Comparison of ENCODE assay signal across 29 cellular contexts in genomic region chr19:58203814-58204475, GRCh38. TPM values are rescaled to one million over a fixed set of nuclear protein-coding genes. Genes with fewer than 3 reads are reported as not detected.
DNase-seq lines count a peak whose midpoint lies in the region; ATAC-seq and TF ChIP-seq lines count a peak whose summit lies in the region.
"Had no signal": no experiment of that assay in that cellular context is flagged by ENCODE, and none has a peak within 500 bp of the region (broad histone marks: within the 10 kb centered on the region; RNA-seq: fewer than 3 reads in every experiment).

No MANE protein-coding gene starts in this region.

- H3K27me3 ChIP-seq in endodermal cell (ENCODE audit: control insufficient read depth, insufficient read depth, low read length, poor library complexity, severe bottlenecking) (no peaks in the 10 kb centered on the region), liver (ENCODE audit: control insufficient read depth in 4 of 4, insufficient read depth in 4 of 4, low read length in 3 of 4) (no peaks in the 10 kb centered on the region)

- peaks cover 70% of the 10 kb centered on the region for H3K36me3 Mint-ChIP-seq in WTC11
- peaks cover 95% of the 10 kb centered on the region for H3K36me3 Mint-ChIP-seq in endodermal cell (ENCODE audit: low read depth)
- peaks cover 98 to 99% of the 10 kb centered on the region in 2 donors for H3K36me3 Mint-ChIP-seq in stimulated activated naive B cell treated with anti-CD40 and anti-IgM and Interleukin-4, amounts not matched to agents 10 μg/mL and 1 μg/mL and 100 μg/mL, for 72 hours

- no peak for TF ChIP-seq RAD21 in liver (IDR thresholded peaks at IDR 0.05)

- H3K4me3 Mint-ChIP-seq in WTC11 (peak overlapping the region; percentile 79), endodermal cell (peak overlapping the region; percentile 16)
- H3K4me3 Mint-ChIP-seq in stimulated activated naive B cell treated with anti-CD40 and anti-IgM and Interleukin-4, amounts not matched to agents 10 μg/mL and 1 μg/mL and 100 μg/mL, for 72 hours = no peak overlapping the region
- H3K4me3 Mint-ChIP-seq: activated CD4-positive, alpha-beta T cell treated with anti-CD3 and anti-CD28 coated beads, Interleukin-2, amount 10 ng/mL, durations not matched to agents 24 days and 14 days; activated T-cell treated with anti-CD3 and anti-CD28 coated beads, Interleukin-2, amount 50 U/mL, for 72 hours; CD4-positive, alpha-beta T cell; dendritic cell treated with granulocyte-macrophage colony-stimulating factor and Interleukin-4, amounts not matched to agents 40 ng/mL and 50 ng/mL, for 4 days; nephron progenitor cell; T-helper 17 cell had no signal

- CTCF ChIA-PET in WTC11 (lab: Charles Lee) = interaction anchor here (0.7 to 2.1 kb wide), 7 partner anchors 15 to 182 kb away, joined by 3 to 12 read pairs (median 4); partner anchors contain the start of genes ZNF497 and ZNF544

- H3K9me3 Mint-ChIP-seq in WTC11 (peaks cover 27% of the 10 kb centered on the region), endodermal cell (peaks cover 97% of the 10 kb centered on the region)
- peaks cover 51 to 52% of the 10 kb centered on the region in 2 donors for H3K9me3 Mint-ChIP-seq in stimulated activated naive B cell treated with anti-CD40 and anti-IgM and Interleukin-4, amounts not matched to agents 10 μg/mL and 1 μg/mL and 100 μg/mL, for 72 hours

- H3K4me3 ChIP-seq in endodermal cell (ENCODE audit: low read length) (peak overlapping the region; percentile 9), liver (ENCODE audit: low read depth in 1 of 3, low read length in 3 of 3) (peak overlapping the region in 2 of 3 donors; percentile 63 to 67)
- H3K4me3 ChIP-seq: SK-N-MC, skin epidermis, thoracic aorta had no signal

- H3K4me1 ChIP-seq in endodermal cell (ENCODE audit: control insufficient read depth, insufficient read depth, low read length) (no peaks in the 10 kb centered on the region), liver (ENCODE audit: control insufficient read depth in 4 of 4, insufficient read depth in 4 of 4, low read length in 3 of 4) (no peaks in the 10 kb centered on the region)

- H3K27ac Mint-ChIP-seq in WTC11 = 0 out of 2 replicates have a peak overlapping the region, but pooled peaks have one; percentile 57
- H3K27ac Mint-ChIP-seq in endodermal cell = no peak overlapping the region
- H3K27ac Mint-ChIP-seq in stimulated activated naive B cell treated with anti-CD40 and anti-IgM and Interleukin-4, amounts not matched to agents 10 μg/mL and 1 μg/mL and 100 μg/mL, for 72 hours = peak overlapping the region; percentile 42
- H3K27ac Mint-ChIP-seq: activated CD4-positive, alpha-beta T cell treated with anti-CD3 and anti-CD28 coated beads, Interleukin-2, amount 10 ng/mL, durations not matched to agents 24 days and 14 days; activated T-cell treated with anti-CD3 and anti-CD28 coated beads, Interleukin-2, amount 50 U/mL, for 72 hours; CD4-positive, alpha-beta T cell; dendritic cell treated with granulocyte-macrophage colony-stimulating factor and Interleukin-4, amounts not matched to agents 40 ng/mL and 50 ng/mL, for 4 days; T-helper 17 cell had no signal

- H3K27ac ChIP-seq in endodermal cell (ENCODE audit: low read depth, low read length) (no peak overlapping the region), liver (ENCODE audit: low read depth in 1 of 2, low read length in 2 of 2) (no peak overlapping the region)
- H3K27ac ChIP-seq: HL-60, RWPE1, SK-N-MC, skin epidermis, thoracic aorta had no signal

- H3K9me3 ChIP-seq in endodermal cell (ENCODE audit: control insufficient read depth, low read length) (peaks cover 100% of the 10 kb centered on the region), liver (ENCODE audit: control insufficient read depth in 4 of 4, low read length in 3 of 4) (peaks cover 83 to 100% (median 90%) of the 10 kb centered on the region in 4 donors)

- WGBS in endodermal cell (ENCODE audit: insufficient coverage in 1 of 2, insufficient read length in 1 of 2), 2 experiments = 88 to 91% methylated on average over 43 to 49 of the region's 49 CpGs
- 34% methylated on average over 49 of the region's 49 CpGs for WGBS in liver

- H3K27me3 Mint-ChIP-seq in WTC11 (ENCODE audit: low read depth) = no peaks in the 10 kb centered on the region
- H3K27me3 Mint-ChIP-seq in endodermal cell (ENCODE audit: insufficient read depth) = no peaks in the 10 kb centered on the region
- no peaks in the 10 kb centered on the region for H3K27me3 Mint-ChIP-seq in stimulated activated naive B cell treated with anti-CD40 and anti-IgM and Interleukin-4, amounts not matched to agents 10 μg/mL and 1 μg/mL and 100 μg/mL, for 72 hours
- H3K27me3 Mint-ChIP-seq: activated CD4-positive, alpha-beta T cell treated with anti-CD3 and anti-CD28 coated beads, Interleukin-2, amount 10 ng/mL, durations not matched to agents 24 days and 14 days; CD4-positive, alpha-beta T cell; dendritic cell treated with granulocyte-macrophage colony-stimulating factor and Interleukin-4, amounts not matched to agents 40 ng/mL and 50 ng/mL, for 4 days; T-helper 17 cell had no signal

- H3K36me3 ChIP-seq in endodermal cell (ENCODE audit: control insufficient read depth, insufficient read depth, low read length) (peaks cover 95% of the 10 kb centered on the region), liver (ENCODE audit: control insufficient read depth in 4 of 4, insufficient read depth in 3 of 4, low read depth in 1 of 4, low read length in 3 of 4) (peaks cover 24 to 84% (median 71%) of the 10 kb centered on the region in 4 donors)

- peak; percentile 93 for ATAC-seq in WTC11
- no peak for ATAC-seq in stimulated activated naive B cell treated with anti-CD40 and anti-IgM and Interleukin-4, amounts not matched to agents 10 μg/mL and 1 μg/mL and 100 μg/mL, for 72 hours (replicated peaks)
- ATAC-seq: activated T-cell treated with anti-CD3 and anti-CD28 coated beads, Interleukin-2, amount 50 U/mL, for 72 hours; HCT116; left colon; T-helper 17 cell had no signal

- DNase-seq in WTC11 (ENCODE audit: low spot score) (peak; percentile 72), endodermal cell (no peak), D341Med (ENCODE audit: low spot score) (no peak), pons (ENCODE audit: low spot score) (no peak), superior temporal gyrus (ENCODE audit: extremely low spot score) (no peak)
- no peak for DNase-seq in stimulated activated naive B cell treated with anti-CD40 and anti-IgM and Interleukin-4, amounts not matched to agents 10 μg/mL and 1 μg/mL and 100 μg/mL, for 72 hours
- DNase-seq: activated CD4-positive, alpha-beta T cell treated with anti-CD3 and anti-CD28 coated beads, Interleukin-2, amount 10 ng/mL, durations not matched to agents 24 days and 14 days; activated naive CD4-positive, alpha-beta T cell treated with Interleukin-2 at 50 U/mL for 16 hours; activated T-cell treated with anti-CD3 and anti-CD28 coated beads, Interleukin-2, amount 50 U/mL, for 72 hours; CD4-positive, alpha-beta T cell; EL; IMR-90; left colon; midbrain; NCI-H1417; NCI-H2081 treated with DMSO at 0.1 percent for 48 hours; NCI-H774; nephron progenitor cell; posterior cingulate gyrus; stimulated activated CD4-positive, alpha-beta T cell treated with anti-CD3 and anti-CD28 coated beads, Interleukin-1b, Interleukin-23, amount 100 ng/mL, for 48 hours; T-helper 17 cell had no signal

- H3K4me1 Mint-ChIP-seq in WTC11 = peaks cover 9% of the 10 kb centered on the region
- H3K4me1 Mint-ChIP-seq in endodermal cell = no peaks in the 10 kb centered on the region
- peaks cover 2 to 5% of the 10 kb centered on the region in 2 donors for H3K4me1 Mint-ChIP-seq in stimulated activated naive B cell treated with anti-CD40 and anti-IgM and Interleukin-4, amounts not matched to agents 10 μg/mL and 1 μg/mL and 100 μg/mL, for 72 hours
- H3K4me1 Mint-ChIP-seq: activated CD4-positive, alpha-beta T cell treated with anti-CD3 and anti-CD28 coated beads, Interleukin-2, amount 10 ng/mL, durations not matched to agents 24 days and 14 days; nephron progenitor cell; T-helper 17 cell had no signal

- TF ChIP-seq CTCF in WTC11 (IDR thresholded peaks at IDR 0.05) = no peak
- no peak for TF ChIP-seq CTCF in endodermal cell (conservative IDR thresholded peaks at IDR 0.05)
- TF ChIP-seq CTCF in liver (IDR thresholded peaks at IDR 0.05; ENCODE audit: low read depth, low read length, missing input control) = no peak

- POLR2A ChIA-PET in WTC11 (lab: Charles Lee) = interaction anchor here (1.2 to 2.0 kb wide), 2 partner anchors 21 to 24 kb away, joined by 8 to 13 read pairs; partner anchors contain the start of genes ZNF274 and ZNF544

- H3K9ac ChIP-seq in endodermal cell (ENCODE audit: extremely low read depth, low read length, poor library complexity, severe bottlenecking) (no peak overlapping the region), liver (ENCODE audit: low read depth in 1 of 2, low read length in 2 of 2) (no peak overlapping the region)

TF ChIP-seq in WTC11, 78 proteins besides CTCF, POLR2A, EP300 and RAD21 (continues in another document):
- TF ChIP-seq SOX15 (CRISPR knock-in tag; IDR thresholded peaks at IDR 0.05) = no peak

TF ChIP-seq in liver, 16 proteins besides CTCF, POLR2A, EP300 and RAD21 (continues in another document):
- TF ChIP-seq ZBTB33 (IDR thresholded peaks at IDR 0.05) = no peak

RNA-seq across cellular contexts. Expression of gene ZNF274, which starts 21.1 kb away (rescaled TPM):
- total RNA-seq in WTC11 (2021) (25.4 to 28.8 TPM (median 27.5 TPM) in 3 replicates), endodermal cell (10 to 100 TPM; 23.2 to 24.9 TPM), liver (10 to 100 TPM; 12.8 to 18.2 TPM)
- 23.4 TPM for polyA plus RNA-seq in endodermal cell (2013, experiment 1 of 2)
- 23.2 TPM for polyA plus RNA-seq in endodermal cell (2013, experiment 2 of 2)
- 10 to 100 TPM in 1 of 2 donors, 1 to 10 TPM in 1; 5.7 to 10.9 TPM for polyA plus RNA-seq in liver

RNA-seq across cellular contexts. Expression of gene ZNF544, which starts 24.8 kb away (rescaled TPM):
- total RNA-seq in WTC11 (2021) (52.8 to 63.8 TPM (median 59.2 TPM) in 3 replicates), endodermal cell (10 to 100 TPM; 65.7 to 80.2 TPM), liver (10 to 100 TPM; 14.9 to 25.2 TPM)
- polyA plus RNA-seq in endodermal cell (2013, experiment 1 of 2) = 47.7 TPM
- 38.1 TPM for polyA plus RNA-seq in endodermal cell (2013, experiment 2 of 2)
- 1 to 10 TPM; 2.5 to 7.7 TPM for polyA plus RNA-seq in liver

RNA-seq across cellular contexts. Expression of gene ZNF329, which starts 53.4 kb away (rescaled TPM):
- total RNA-seq in WTC11 (2021) = 16.3 to 18.3 TPM (median 16.5 TPM) in 3 replicates
- 10 to 100 TPM; 16.7 to 24.7 TPM for total RNA-seq in endodermal cell
- polyA plus RNA-seq in endodermal cell (2013, experiment 1 of 2) = 11.6 TPM
- 11.4 TPM for polyA plus RNA-seq in endodermal cell (2013, experiment 2 of 2)
- total RNA-seq in liver = 1 to 10 TPM; 5.4 to 6.8 TPM
- 1 to 10 TPM; 1.2 to 2.2 TPM for polyA plus RNA-seq in liver

Comparison
In these comparisons a context has a peak if more than half of its experiments do, and no peak if none do; other contexts are left out.
1. H3K4me3 Mint-ChIP-seq: peak in WTC11 (single experiment) and endodermal cell (single experiment); none in stimulated activated naive B cell treated with anti-CD40 and anti-IgM and Interleukin-4, amounts not matched to agents 10 μg/mL and 1 μg/mL and 100 μg/mL, for 72 hours (0 of 2).